ENCODE assay signal across 1 cellular context in the genomic region with DNA sequence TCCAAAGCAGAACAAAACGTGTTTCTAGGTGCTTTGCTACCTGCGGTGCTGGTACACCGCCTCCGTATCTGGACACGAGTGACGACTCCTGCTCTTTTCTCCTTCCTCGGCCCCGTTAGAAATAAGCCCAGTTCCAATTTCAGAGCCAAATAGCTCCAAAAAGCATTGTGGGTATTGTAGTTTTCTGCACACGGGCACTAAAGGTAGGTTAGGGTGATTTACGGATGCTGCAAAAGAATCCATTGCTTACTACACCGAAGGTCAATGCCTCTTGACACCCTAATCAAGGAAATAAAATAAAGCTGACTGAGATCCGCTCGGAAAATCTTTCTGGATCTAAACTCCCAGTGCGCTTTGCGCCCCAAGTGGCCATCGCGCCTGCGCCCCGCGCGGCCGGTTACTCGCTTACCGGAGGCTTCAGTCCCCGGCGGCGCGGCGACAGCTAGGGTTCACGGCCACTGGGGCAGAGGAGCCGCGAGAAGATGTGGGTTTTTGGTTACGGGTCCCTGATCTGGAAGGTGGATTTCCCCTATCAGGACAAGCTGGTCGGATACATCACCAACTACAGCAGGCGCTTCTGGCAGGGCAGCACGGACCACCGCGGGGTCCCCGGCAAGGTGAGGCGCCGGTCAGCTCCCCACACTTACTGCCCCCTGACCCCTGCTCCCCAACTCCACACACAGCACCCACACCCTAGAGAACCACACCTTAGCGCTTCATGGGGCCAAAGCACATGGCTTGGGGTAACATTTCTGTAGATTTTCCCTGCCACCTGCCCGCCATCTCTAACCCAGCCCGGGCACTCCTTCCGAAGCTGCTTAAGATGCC.
TF ChIP-seq lines count a peak whose summit lies in the region.

A gene (plus strand): TSS at position 400 of the 828 bp plus-strand sequence. CDS start 83 bp downstream, at position 483.

TF ChIP-seq in HCT116, 20 proteins besides CTCF, POLR2A, EP300 and RAD21 (continued from another document):
- no peak for TF ChIP-seq CEBPB (IDR thresholded peaks at IDR 0.05; ENCODE audit: low read depth)
- TF ChIP-seq EZH2phosphoT487 (IDR thresholded peaks at IDR 0.05; ENCODE audit: borderline replicate concordance) = no peak
- TF ChIP-seq, protein P1, sequence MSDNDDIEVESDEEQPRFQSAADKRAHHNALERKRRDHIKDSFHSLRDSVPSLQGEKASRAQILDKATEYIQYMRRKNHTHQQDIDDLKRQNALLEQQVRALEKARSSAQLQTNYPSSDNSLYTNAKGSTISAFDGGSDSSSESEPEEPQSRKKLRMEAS (IDR thresholded peaks at IDR 0.05) = peak; percentile 28
- TF ChIP-seq, protein P2, sequence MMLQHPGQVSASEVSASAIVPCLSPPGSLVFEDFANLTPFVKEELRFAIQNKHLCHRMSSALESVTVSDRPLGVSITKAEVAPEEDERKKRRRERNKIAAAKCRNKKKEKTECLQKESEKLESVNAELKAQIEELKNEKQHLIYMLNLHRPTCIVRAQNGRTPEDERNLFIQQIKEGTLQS (IDR thresholded peaks at IDR 0.05) = no peak
